ENCODE assay signal across 9 cellular contexts in the genomic region with DNA sequence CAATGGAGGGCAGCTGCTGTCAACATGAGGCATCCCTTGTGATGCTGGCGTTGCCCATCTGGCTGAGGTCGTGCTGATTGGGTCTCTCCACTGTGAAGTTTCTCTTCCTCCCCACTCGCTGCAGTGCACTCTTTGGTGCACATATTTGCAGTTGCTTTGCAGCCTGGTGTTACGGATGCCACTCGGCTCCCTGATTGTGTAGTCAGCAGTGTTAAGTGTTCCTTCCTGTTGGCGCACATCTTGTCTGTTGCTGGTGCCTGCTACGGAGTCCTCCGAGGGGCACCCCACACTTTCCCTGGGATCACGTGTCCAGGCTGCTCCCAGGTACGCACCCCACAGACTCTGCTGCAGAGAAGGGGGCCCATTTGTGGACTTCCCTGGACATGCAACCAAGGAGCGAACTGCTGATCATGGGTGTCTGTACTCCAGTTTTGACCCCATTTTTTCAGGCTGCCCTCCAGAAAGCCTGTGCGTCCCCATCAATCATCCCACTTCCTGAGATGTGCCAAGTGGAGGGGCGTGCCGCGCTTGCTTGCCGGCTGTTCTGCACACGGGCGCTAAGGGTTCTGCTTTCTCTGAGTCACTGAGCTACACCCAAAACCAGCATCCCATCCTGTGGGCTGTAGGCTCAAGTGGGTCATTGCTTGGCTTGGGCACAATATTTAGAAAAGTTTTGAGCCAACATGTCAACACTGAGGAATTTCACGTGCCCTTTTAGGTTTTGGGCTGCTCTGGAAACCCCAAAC.
A peak's percentile ranks its signal among the peaks of the same experiment; 100 is the strongest.
DNase-seq lines count a peak whose midpoint lies in the region; ATAC-seq and TF ChIP-seq lines count a peak whose summit lies in the region.
"Had no signal": no experiment of that assay in that cellular context is flagged by ENCODE, and none has a peak within 500 bp of the region (broad histone marks: within the 10 kb centered on the region; RNA-seq: fewer than 3 reads in every experiment).

No MANE protein-coding gene starts in this region.

- no peak overlapping the region for H3K4ac ChIP-seq in trophoblast cell (ENCODE audit: low read depth, low read length)

- TF ChIP-seq CTCF in GM13977 (IDR thresholded peaks at IDR 0.05; ENCODE audit: extremely low read depth, insufficient read depth, missing control alignments) (no peak), uterus (IDR thresholded peaks at IDR 0.05) (no peak)

- H3K4me3 ChIP-seq in adipocyte (ENCODE audit: low read length) (peak overlapping the region; percentile 59), trophoblast cell (ENCODE audit: low read depth, low read length) (no peak overlapping the region), uterus (no peak overlapping the region)

- CTCF ChIA-PET in activated CD4-positive, alpha-beta T cell treated with anti-CD3 and anti-CD28 coated beads for 36 hours (lab: Charles Lee): interaction anchor here (0.6 to 12.6 kb wide), 42 partner anchors 7 to 1199 kb away, joined by 3 to 246 read pairs (median 4); a partner anchor contains a TSS

- no peaks in the 10 kb centered on the region for H3K36me3 ChIP-seq in adipocyte (ENCODE audit: control insufficient read depth, insufficient read depth, low read length, severe bottlenecking)
- H3K36me3 ChIP-seq in trophoblast cell (ENCODE audit: control insufficient read depth in 1 of 2, insufficient read depth in 2 of 2, low read length in 2 of 2): no peaks in the 10 kb centered on the region
- no peaks in the 10 kb centered on the region for H3K36me3 ChIP-seq in uterus

- H2AK5ac ChIP-seq in trophoblast cell (ENCODE audit: low read length): no peak overlapping the region

- no peak overlapping the region for H3K14ac ChIP-seq in trophoblast cell (ENCODE audit: low read length)

- H3K4me2 ChIP-seq in trophoblast cell (ENCODE audit: low read length): no peak overlapping the region

- H3K4me1 ChIP-seq in adipocyte (ENCODE audit: control insufficient read depth, insufficient read depth, low read length): peaks cover 35% of the 10 kb centered on the region
- peaks cover 0 to 4% of the 10 kb centered on the region in 2 experiments for H3K4me1 ChIP-seq in trophoblast cell (ENCODE audit: control insufficient read depth in 1 of 2, insufficient read depth in 2 of 2, low read length in 2 of 2)
- H3K4me1 ChIP-seq in uterus: peaks cover 0 to 9% of the 10 kb centered on the region in 2 donors

- H4K8ac ChIP-seq in trophoblast cell (ENCODE audit: low read depth, low read length): no peak overlapping the region

- ATAC-seq in activated CD4-positive, alpha-beta T cell treated with anti-CD3 and anti-CD28 coated beads for 36 hours: peak; percentile 50

- peaks cover 14% of the 10 kb centered on the region for H3K27me3 Mint-ChIP-seq in activated CD4-positive, alpha-beta T cell treated with anti-CD3 and anti-CD28 coated beads for 36 hours

- no peak overlapping the region for H3K18ac ChIP-seq in trophoblast cell (ENCODE audit: low read length)

- POLR2A ChIA-PET in activated CD4-positive, alpha-beta T cell treated with anti-CD3 and anti-CD28 coated beads for 36 hours (lab: Charles Lee): interaction anchor here (0.8 to 1.0 kb wide), 3 partner anchors 150 to 534 kb away, joined by 3 to 4 read pairs (median 3); no protein-coding TSS in a partner anchor

- no CpG with 5 or more reads among the region's 19 CpGs for WGBS in trophoblast cell (ENCODE audit: extremely low coverage, insufficient coverage, insufficient read length)

- H2BK120ac ChIP-seq in trophoblast cell (ENCODE audit: insufficient read depth, low read length, poor library complexity): no peak overlapping the region

- H4K91ac ChIP-seq in trophoblast cell (ENCODE audit: low read depth, low read length): no peak overlapping the region

- in situ Hi-C loops in GM13977 (cut with MboI; ENCODE audit: low pct_unique_long_range_greater_than_20kb, low sequenced_read_pairs, unreplicated experiment): loop anchor here (5.0 kb wide), 1 partner anchor 150 kb away; no protein-coding TSS in a partner anchor

- no peak overlapping the region for H3K27ac Mint-ChIP-seq in activated CD4-positive, alpha-beta T cell treated with anti-CD3 and anti-CD28 coated beads for 36 hours

- no peak overlapping the region for H2BK12ac ChIP-seq in trophoblast cell (ENCODE audit: low read length)

- H3K4me3 Mint-ChIP-seq in activated CD4-positive, alpha-beta T cell treated with anti-CD3 and anti-CD28 coated beads for 36 hours: no peak overlapping the region

- H3K27ac ChIP-seq in trophoblast cell (ENCODE audit: low read depth, low read length): no peak overlapping the region
- no peak overlapping the region for H3K27ac ChIP-seq in uterus

- H3K9me3 ChIP-seq in adipocyte (ENCODE audit: control insufficient read depth, low read length): no peaks in the 10 kb centered on the region
- peaks cover 2% of the 10 kb centered on the region for H3K9me3 ChIP-seq in trophoblast cell (ENCODE audit: insufficient read depth, low read depth, low read length)
- H3K9me3 ChIP-seq in uterus: no peaks in the 10 kb centered on the region

- no peaks in the 10 kb centered on the region for H3K27me3 ChIP-seq in adipocyte (replicated peaks; ENCODE audit: control insufficient read depth, insufficient read depth, low read length)
- H3K27me3 ChIP-seq in trophoblast cell (ENCODE audit: insufficient read depth, low read length): no peaks in the 10 kb centered on the region
- H3K27me3 ChIP-seq in uterus: no peaks in the 10 kb centered on the region

- no peak overlapping the region for H2AFZ ChIP-seq in trophoblast cell (ENCODE audit: insufficient read depth, low read length, poor library complexity)

- H4K12ac ChIP-seq in trophoblast cell (ENCODE audit: low read depth, low read length): no peak overlapping the region

- no peak overlapping the region for H2BK5ac ChIP-seq in trophoblast cell (ENCODE audit: low read depth, low read length, poor library complexity)

- DNase-seq in activated CD4-positive, alpha-beta T cell treated with anti-CD3 and anti-CD28 coated beads for 36 hours: peak; percentile 50
- no peak for DNase-seq in activated CD4-positive, alpha-beta T cell treated with anti-CD3 and anti-CD28 coated beads for 4 hours
- peak; percentile 54 for DNase-seq in NCI-H2227 (lab: John Stamatoyannopoulos, UW; ENCODE audit: unreplicated experiment)
- DNase-seq in adipocyte (ENCODE audit: low read depth): peak; percentile 4
- DNase-seq in trophoblast cell: peak; percentile 47 to 60
- no peak for DNase-seq in GM13977 (ENCODE audit: low spot score)
- no peak for DNase-seq in inferior parietal cortex (ENCODE audit: extremely low spot score)
- no peak for DNase-seq in uterus

- no peak overlapping the region for H3K23ac ChIP-seq in trophoblast cell (ENCODE audit: low read length)

- no peaks in the 10 kb centered on the region for H3K9me3 Mint-ChIP-seq in activated CD4-positive, alpha-beta T cell treated with anti-CD3 and anti-CD28 coated beads for 36 hours (ENCODE audit: low read depth)
- H3K9me3 Mint-ChIP-seq: CD14-positive monocyte had no signal

- no peaks in the 10 kb centered on the region for H3K79me2 ChIP-seq in trophoblast cell (ENCODE audit: control insufficient read depth, insufficient read depth, low read length, poor library complexity)

- no peak for TF ChIP-seq POLR2A in uterus (IDR thresholded peaks at IDR 0.05)

- intact Hi-C loops in activated CD4-positive, alpha-beta T cell treated with anti-CD3 and anti-CD28 coated beads for 36 hours (cut with DNase I, micrococcal nuclease): loop anchor here (1.0 kb wide), 1 partner anchor 151 kb away; no protein-coding TSS in a partner anchor
- intact Hi-C loops in uterus (cut with DNase I; ENCODE audit: low total_unique reads): loop anchor here (5.0 kb wide), 1 partner anchor 150 kb away; no protein-coding TSS in a partner anchor

- H3K79me1 ChIP-seq in trophoblast cell (ENCODE audit: low read length): no peaks in the 10 kb centered on the region

- peak overlapping the region; percentile 63 for H3K9ac ChIP-seq in adipocyte (ENCODE audit: low read length)
- no peak overlapping the region for H3K9ac ChIP-seq in trophoblast cell (ENCODE audit: low read length)

- H3K36me3 Mint-ChIP-seq in activated CD4-positive, alpha-beta T cell treated with anti-CD3 and anti-CD28 coated beads for 36 hours (ENCODE audit: low read depth): no peaks in the 10 kb centered on the region
- H3K36me3 Mint-ChIP-seq: CD14-positive monocyte had no signal

- H3K4me1 Mint-ChIP-seq in activated CD4-positive, alpha-beta T cell treated with anti-CD3 and anti-CD28 coated beads for 36 hours: peaks cover 12% of the 10 kb centered on the region

Comparison
In these comparisons a context has a peak if more than half of its experiments do, and no peak if none do; other contexts are left out.
1. DNase-seq: peak in activated CD4-positive, alpha-beta T cell treated with anti-CD3 and anti-CD28 coated beads for 36 hours (single experiment), NCI-H2227 (single experiment), adipocyte (single experiment) and trophoblast cell (2 of 2); none in activated CD4-positive, alpha-beta T cell treated with anti-CD3 and anti-CD28 coated beads for 4 hours (0 of 2), GM13977 (single experiment), inferior parietal cortex (single experiment) and uterus (0 of 2).